In genomic region chr17:34378664-34379101, GRCh38 we compare ENCODE assay signal across 8 cellular contexts. TPM values are rescaled to one million over a fixed set of nuclear protein-coding genes. Genes with fewer than 3 reads are reported as not detected.
DNase-seq lines count a peak whose midpoint lies in the region; ATAC-seq and TF ChIP-seq lines count a peak whose summit lies in the region.

No MANE protein-coding gene starts in this region.

- DNase-seq in stimulated activated CD4-positive, alpha-beta T cell treated with anti-CD3 and anti-CD28 coated beads, Interleukin-12 subunit alpha, Interleukin-12 subunit beta, amount 100 ng/mL, for 48 hours (ENCODE audit: low read depth in 2 of 3, low spot score in 1 of 3): peak in 2 of 3 donors; percentile 4 to 21
- no peak for DNase-seq in stimulated activated CD4-positive, alpha-beta T cell treated with anti-CD3 and anti-CD28 coated beads, Interleukin-12 subunit alpha, Interleukin-12 subunit beta, amount 100 ng/mL, for 4 hours
- DNase-seq in UCSD-AML1 (lab: John Stamatoyannopoulos, UW; ENCODE audit: unreplicated experiment) (peak; percentile 22), upper lobe of right lung (no peak), NCI-H2107 (lab: John Stamatoyannopoulos, UW) (no peak), dorsolateral prefrontal cortex (no peak), NCI-H524 (lab: John Stamatoyannopoulos, UW) (no peak)

- H3K4me1 ChIP-seq in upper lobe of right lung: peaks cover 16% of the 10 kb centered on the region

- H3K27me3 ChIP-seq in upper lobe of right lung: no peaks in the 10 kb centered on the region
- H3K27me3 ChIP-seq in dorsolateral prefrontal cortex: peaks cover 0 to 10% (median 0%) of the 10 kb centered on the region in 45 donors

- no peaks in the 10 kb centered on the region for H3K36me3 ChIP-seq in upper lobe of right lung

- TF ChIP-seq CTCF in upper lobe of right lung (IDR thresholded peaks at IDR 0.05) (peak; percentile 14), dorsolateral prefrontal cortex (IDR thresholded peaks at IDR 0.05 in 54 of 56, conservative IDR thresholded peaks at IDR 0.05 in 2 of 56; ENCODE audit: low read depth in 1 of 56, partially characterized antibody in 56 of 56) (no peak)

- H3K27ac ChIP-seq in upper lobe of right lung (no peak overlapping the region), dorsolateral prefrontal cortex (no peak overlapping the region)

- no peaks in the 10 kb centered on the region for H3K9me3 ChIP-seq in upper lobe of right lung

- intact Hi-C loops in upper lobe of right lung (cut with DNase I) (no loop called here), dorsolateral prefrontal cortex (cut with DNase I) (no loop called here)

- peak overlapping the region; percentile 25 for H3K4me3 ChIP-seq in upper lobe of right lung
- no peak overlapping the region for H3K4me3 ChIP-seq in dorsolateral prefrontal cortex

- peak; percentile 69 for ATAC-seq in HG03135 (IDR thresholded peaks at IDR 0.05; ENCODE audit: unreplicated experiment)
- ATAC-seq in upper lobe of right lung: peak; percentile 51

RNA-seq across cellular contexts. Expression of gene CCL1, which starts 15.7 kb away (rescaled TPM):
- total RNA-seq in upper lobe of right lung (not detected), dorsolateral prefrontal cortex (1 to 10 TPM in 5 of 120 experiments, under 1 TPM in 5, not detected in 110; 0.57 to 1.6 (median 1.0) TPM)

RNA-seq across cellular contexts. Expression of gene CCL13, which starts 22.4 kb away (rescaled TPM):
- total RNA-seq in upper lobe of right lung: 10.2 TPM
- total RNA-seq in dorsolateral prefrontal cortex: not detected

RNA-seq across cellular contexts. Expression of gene CCL8, which starts 59.4 kb away (rescaled TPM):
- total RNA-seq in upper lobe of right lung (1.5 TPM), dorsolateral prefrontal cortex (1 to 10 TPM in 2 of 120 experiments, under 1 TPM in 13, not detected in 105; 0.32 to 2.0 (median 0.47) TPM)

Comparison
In these comparisons a context has a peak if more than half of its experiments do, and no peak if none do; other contexts are left out.
1. DNase-seq: peak in stimulated activated CD4-positive, alpha-beta T cell treated with anti-CD3 and anti-CD28 coated beads, Interleukin-12 subunit alpha, Interleukin-12 subunit beta, amount 100 ng/mL, for 48 hours (2 of 3) and UCSD-AML1 (single experiment); none in stimulated activated CD4-positive, alpha-beta T cell treated with anti-CD3 and anti-CD28 coated beads, Interleukin-12 subunit alpha, Interleukin-12 subunit beta, amount 100 ng/mL, for 4 hours (single experiment), upper lobe of right lung (single experiment), NCI-H2107 (single experiment), dorsolateral prefrontal cortex (0 of 10) and NCI-H524 (0 of 2).